Comparison of ENCODE assay signal across 8 cellular contexts in genomic region chr4:145487626-145488025, GRCh38. TPM values are rescaled to one million over a fixed set of nuclear protein-coding genes. Genes with fewer than 3 reads are reported as not detected.
DNase-seq lines count a peak whose midpoint lies in the region; ATAC-seq, FAIRE-seq and TF ChIP-seq lines count a peak whose summit lies in the region.

No MANE protein-coding gene starts in this region.

- in situ Hi-C loops in GM12878 (cut with MboI): no loop called here

- RAD21 ChIA-PET in GM12878 (lab: Charles Lee; ENCODE audit: unreplicated experiment): no interaction called here

- TF ChIP-seq CTCF in GM12878 (IDR thresholded peaks at IDR 0.05 in 2 of 3, conservative IDR thresholded peaks at IDR 0.05 in 1 of 3; ENCODE audit: control insufficient read depth in 2 of 3, extremely low read depth in 1 of 3, insufficient read depth in 1 of 3, low read depth in 3 of 3, low read length in 3 of 3) (no peak), spleen (IDR thresholded peaks at IDR 0.05 in 8 of 11, conservative IDR thresholded peaks at IDR 0.05 in 3 of 11) (no peak), dorsolateral prefrontal cortex (IDR thresholded peaks at IDR 0.05 in 54 of 56, conservative IDR thresholded peaks at IDR 0.05 in 2 of 56; ENCODE audit: low read depth in 1 of 56, partially characterized antibody in 56 of 56) (no peak)

- H3K9ac ChIP-seq in GM12878 (ENCODE audit: control insufficient read depth, insufficient read depth, low read length): no peak overlapping the region

- peak in 1 of 2 experiments; percentile 67; a peak in 2 of 4 replicates for TF ChIP-seq EP300 in GM12878 (IDR thresholded peaks at IDR 0.05; ENCODE audit: borderline replicate concordance in 1 of 2, control insufficient read depth in 1 of 2, low read depth in 2 of 2, low read length in 2 of 2)

- ATAC-seq in GM18508 (IDR thresholded peaks at IDR 0.05; ENCODE audit: insufficient read depth, unreplicated experiment) (peak; percentile 95), GM19468 (IDR thresholded peaks at IDR 0.05; ENCODE audit: extremely low read depth, unreplicated experiment) (peak; percentile 88), HG03139 (IDR thresholded peaks at IDR 0.05; ENCODE audit: unreplicated experiment) (peak; percentile 94), GM12878 (peak; percentile 99)

- H3K36me3 ChIP-seq in GM12878 (ENCODE audit: control insufficient read depth in 2 of 2, insufficient read depth in 2 of 2, low read length in 1 of 2) (no peaks in the 10 kb centered on the region), spleen (no peaks in the 10 kb centered on the region)

- peak overlapping the region; percentile 56 for H3K27ac ChIP-seq in GM12878 (ENCODE audit: control insufficient read depth, insufficient read depth)
- H3K27ac ChIP-seq in spleen: peak overlapping the region in 2 of 8 donors; percentile 1 to 5
- H3K27ac ChIP-seq in dorsolateral prefrontal cortex: no peak overlapping the region

- intact Hi-C loops in GM12878 (cut with micrococcal nuclease; ENCODE audit: unreplicated experiment) (loop anchor here (5.0 kb wide), 1 partner anchor 130 kb away; the partner anchor contains the start of gene MMAA), spleen (cut with DNase I; ENCODE audit: low total_unique reads) (no loop called here), dorsolateral prefrontal cortex (cut with DNase I) (loop anchor here (10.0 kb wide), 3 partner anchors 67 to 687 kb away; partner anchors contain the start of genes LSM6 (in 1 of the 2) and OTUD4 (in 1 of the 2))

- POLR2A ChIA-PET in GM12878 (lab: Charles Lee): no interaction called here

- H3K4me1 ChIP-seq in GM12878 (ENCODE audit: control insufficient read depth, insufficient read depth, low read length) (peaks cover 9% of the 10 kb centered on the region; the same call in 1 of the 2 replicates), spleen (peaks cover 10 to 81% (median 38%) of the 10 kb centered on the region in 6 donors)

- SMC1A ChIA-PET in GM12878 (lab: Charles Lee; ENCODE audit: uncharacterized antibody, unreplicated experiment): interaction anchor here (0.7 kb wide), 2 partner anchors 12 to 572 kb away, joined by 3 read pairs; no protein-coding TSS in a partner anchor

- 0% methylated on average over 3 of the region's 3 CpGs for WGBS in GM12878 (ENCODE audit: insufficient coverage, insufficient replicate concordance, low lambda C conversion rate, missing lambda C conversion rate)
- WGBS in spleen, 5 donors: 9 to 24% (median 19%) methylated on average over 3 of the region's 3 CpGs

- no peaks in the 10 kb centered on the region; a peak in 2 of 4 replicates for H3K27me3 ChIP-seq in GM12878 (replicated peaks in 1 of 2; ENCODE audit: control insufficient read depth in 2 of 2, insufficient read depth in 2 of 2, low read length in 1 of 2)
- H3K27me3 ChIP-seq in spleen (replicated peaks in 1 of 7): peaks cover 0 to 62% (median 3%) of the 10 kb centered on the region in 7 donors
- H3K27me3 ChIP-seq in dorsolateral prefrontal cortex: no peaks in the 10 kb centered on the region

- peak overlapping the region; percentile 70 for H3K4me2 ChIP-seq in GM12878 (ENCODE audit: control insufficient read depth, insufficient read depth)

- H2AFZ ChIP-seq in GM12878 (ENCODE audit: control insufficient read depth, low read depth, low read length): no peak overlapping the region

- H3K4me3 ChIP-seq in GM12878 (peak overlapping the region; percentile 60; the same call in 1 of the 2 replicates), spleen (peak overlapping the region in 1 of 8 donors; percentile 1), dorsolateral prefrontal cortex (no peak overlapping the region)

- FAIRE-seq in GM12878 (lab: Jason Lieb, UNC): peak; percentile 71

- peaks cover 64% of the 10 kb centered on the region for H3K79me2 ChIP-seq in GM12878 (ENCODE audit: control insufficient read depth, insufficient read depth, low read length)

- no peak for TF ChIP-seq RAD21 in GM12878 (IDR thresholded peaks at IDR 0.05; ENCODE audit: insufficient read depth, low read depth, low read length)

- TF ChIP-seq POLR2A in GM12878 (IDR thresholded peaks at IDR 0.05; ENCODE audit: low read depth, low read length) (no peak), spleen (IDR thresholded peaks at IDR 0.05) (no peak)

- BruUV-seq in GM12878 (replicated peaks; lab: Mats Ljungman, UMichigan): no TSS peak

- H3K9me3 ChIP-seq in GM12878 (replicated peaks; ENCODE audit: control insufficient read depth, insufficient read depth, low read length) (no peaks in the 10 kb centered on the region; the same call in 2 of the 3 replicates), spleen (no peaks in the 10 kb centered on the region)

- peak; percentile 71 for DNase-seq in GM12878 (ENCODE audit: low read depth, low spot score)
- DNase-seq in NCI-H82 (lab: John Stamatoyannopoulos, UW): no peak
- DNase-seq in dedifferentiated amniotic fluid mesenchymal stem cell (ENCODE audit: extremely low spot score): no peak
- DNase-seq in spleen: no peak
- DNase-seq in dorsolateral prefrontal cortex: no peak

- no peaks in the 10 kb centered on the region for H4K20me1 ChIP-seq in GM12878 (ENCODE audit: control insufficient read depth, insufficient read depth)

- CTCF ChIA-PET in GM12878 (lab: Yijun Ruan, JAX): no interaction called here

TF ChIP-seq in GM12878, 131 proteins besides CTCF, POLR2A, EP300 and RAD21 (continues in another document):
- TF ChIP-seq ELK1 (IDR thresholded peaks at IDR 0.05; ENCODE audit: low read depth, low read length) (no peak), FOXM1 (IDR thresholded peaks at IDR 0.05; ENCODE audit: low read depth, low read length) (peak; percentile 64; the same call in 1 of the 2 replicates), CREB1 (IDR thresholded peaks at IDR 0.05; ENCODE audit: low read depth) (peak; percentile 37; the same call in 1 of the 2 replicates), CBX5 (IDR thresholded peaks at IDR 0.05; ENCODE audit: low read depth) (peak; percentile 61; the same call in 1 of the 2 replicates), BACH1 (IDR thresholded peaks at IDR 0.05; ENCODE audit: borderline replicate concordance) (no peak), JUNB (IDR thresholded peaks at IDR 0.05) (peak; percentile 43), RUNX3 (IDR thresholded peaks at IDR 0.05; ENCODE audit: low read length) (peak; percentile 80), RCOR1 (conservative IDR thresholded peaks at IDR 0.05; ENCODE audit: low read depth, low read length) (no peak), NRF1 (conservative IDR thresholded peaks at IDR 0.05; ENCODE audit: low read depth, low read length) (no peak), TBL1XR1 (IDR thresholded peaks at IDR 0.05; ENCODE audit: low read depth, low read length) (0 out of 2 replicates have a peak, but pooled peaks have one; percentile 19), IRF4 (IDR thresholded peaks at IDR 0.05; ENCODE audit: low read depth, low read length) (0 out of 2 replicates have a peak, but pooled peaks have one; percentile 21), CEBPB (IDR thresholded peaks at IDR 0.05; ENCODE audit: borderline replicate concordance in 1 of 2, low read depth in 2 of 2, low read length in 2 of 2) (0 out of 4 replicates have a peak, but pooled peaks of 1 of the 2 experiments have one; percentile 34), TAF1 (IDR thresholded peaks at IDR 0.05; ENCODE audit: borderline replicate concordance, low read depth, low read length) (peak; percentile 33; the same call in 1 of the 2 replicates), MEF2A (IDR thresholded peaks at IDR 0.05; ENCODE audit: insufficient read depth, low read depth, low read length) (0 out of 2 replicates have a peak, but pooled peaks have one; percentile 10), CREM (IDR thresholded peaks at IDR 0.05; ENCODE audit: low read depth) (0 out of 2 replicates have a peak, but pooled peaks have one; percentile 10), NFIC (IDR thresholded peaks at IDR 0.05; ENCODE audit: low read depth, low read length) (0 out of 2 replicates have a peak, but pooled peaks have one; percentile 22), PAX5 (IDR thresholded peaks at IDR 0.05; ENCODE audit: borderline replicate concordance, low read depth, low read length) (peak; percentile 60; the same call in 1 of the 2 replicates), POU2F2 (IDR thresholded peaks at IDR 0.05; ENCODE audit: borderline replicate concordance, low read depth, low read length) (peak; percentile 99), MTA3 (IDR thresholded peaks at IDR 0.05; ENCODE audit: borderline replicate concordance, low read length) (peak; percentile 53; the same call in 1 of the 2 replicates), MEF2B (IDR thresholded peaks at IDR 0.05; ENCODE audit: partially characterized antibody, poor library complexity, severe bottlenecking) (peak; percentile 17)

RNA-seq across cellular contexts. Expression of gene SMAD1, which starts 6.0 kb away (rescaled TPM):
- total RNA-seq in GM12878 (2013; cell fraction: nucleolus; rRNA removed): 2.0 and 2.4 TPM in 2 replicates
- 12.4 and 19.9 TPM in 2 replicates for total RNA-seq in GM12878 (2014; rRNA removed)
- total RNA-seq in GM12878 (2014; rRNA removed; fragmentation: Illumina TruSeq; extraction: Trizol): 14.5 and 16.5 TPM in 2 replicates
- 13.5 and 13.8 TPM in 2 replicates for total RNA-seq in GM12878 (2021)
- 5.1 TPM for polyA plus RNA-seq in GM12878 (2011; ENCODE audit: low read depth)
- polyA plus RNA-seq in GM12878 (2011; rRNA removed): 0.23 and 0.29 TPM in 2 replicates
- polyA plus RNA-seq in GM12878 (2011; cell fraction: cytosol; rRNA removed): 0.17 and 0.22 TPM in 2 replicates
- polyA plus RNA-seq in GM12878 (2011; cell fraction: nucleus; rRNA removed): 0.16 and 0.59 TPM in 2 replicates
- 6.6 and 8.3 TPM in 2 replicates for polyA plus RNA-seq in GM12878 (2012)
- 17.5 and 20.5 TPM in 2 replicates for polyA plus RNA-seq in GM12878 (2014; fragmentation: Illumina TruSeq; extraction: Trizol)
- 10 to 100 TPM in 1 of 2 experiments, 1 to 10 TPM in 1; 7.8 to 11.6 TPM for polyA plus RNA-seq in GM12878 (2014; fragmentation: Nextera tagmentation; extraction: Ambion mirVana)
- 10.6 and 13.4 TPM in 2 replicates for polyA plus RNA-seq in GM12878 (2014; rRNA removed)
- 10 to 100 TPM; 16.1 to 17.0 TPM for polyA plus RNA-seq in GM12878 (2016; fragmentation: Nextera tagmentation; extraction: Ambion mirVana)
- polyA minus RNA-seq in GM12878 (2011; rRNA and poly(A)+ RNA removed): 1.1 TPM in 1 of 2 replicates, not detected in the other
- polyA minus RNA-seq in GM12878 (2011; cell fraction: cytosol; rRNA and poly(A)+ RNA removed): 0.73 TPM in 1 of 2 replicates, not detected in the other
- not detected in 2 replicates for polyA minus RNA-seq in GM12878 (2011; cell fraction: nucleus; rRNA and poly(A)+ RNA removed)
- 10 to 100 TPM; 20.4 to 48.2 (median 32.0) TPM for total RNA-seq in spleen
- polyA plus RNA-seq in spleen: 1 to 10 TPM; 2.8 to 9.8 (median 3.5) TPM
- total RNA-seq in dorsolateral prefrontal cortex: 10 to 100 TPM; 18.8 to 78.1 (median 34.1) TPM
